ENCODE assay signal across 1 cellular context in genomic region chr19:1214299-1214861, GRCh38.
A peak's percentile ranks its signal among the peaks of the same experiment; 100 is the strongest.
TF ChIP-seq lines count a peak whose summit lies in the region.

No MANE protein-coding gene starts in this region.

TF ChIP-seq in GM12878, 131 proteins besides CTCF, POLR2A, EP300 and RAD21:
- TF ChIP-seq BHLHE40 (IDR thresholded peaks at IDR 0.05; ENCODE audit: borderline replicate concordance in 1 of 2, low read depth in 2 of 2, low read length in 1 of 2) (peak in 1 of 2 experiments; percentile 72; a peak in 2 of 4 replicates), NFYA (IDR thresholded peaks at IDR 0.05; ENCODE audit: borderline replicate concordance, low read depth, low read length) (no peak), HDGF (IDR thresholded peaks at IDR 0.05) (no peak)
